In the genomic region with DNA sequence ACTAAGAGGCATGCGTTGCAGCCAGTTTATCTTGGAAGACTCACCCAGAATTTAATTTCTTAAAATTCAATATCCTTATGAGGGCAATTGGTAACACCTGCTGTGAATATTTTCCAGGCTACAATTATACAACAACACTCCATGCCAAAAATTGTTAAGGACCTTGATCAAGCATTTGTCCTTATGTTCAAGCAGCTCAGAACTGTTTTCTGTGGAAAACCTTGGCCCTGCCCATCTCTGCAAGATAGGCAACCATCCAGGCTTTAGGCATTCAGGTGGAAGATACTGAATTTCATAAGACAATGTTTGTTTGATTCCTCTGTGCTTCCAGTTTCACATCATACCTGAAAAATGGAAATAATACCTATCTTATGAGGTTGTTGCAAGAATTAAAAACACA, we compare ENCODE assay signal across 20 cellular contexts.
DNase-seq lines count a peak whose midpoint lies in the region; ATAC-seq and TF ChIP-seq lines count a peak whose summit lies in the region.
"Had no signal": no experiment of that assay in that cellular context is flagged by ENCODE, and none has a peak within 500 bp of the region (broad histone marks: within the 10 kb centered on the region; RNA-seq: fewer than 3 reads in every experiment).

No MANE protein-coding gene starts in this region.

- intact Hi-C loops in Calu3 (cut with micrococcal nuclease; ENCODE audit: unreplicated experiment), result no loop called here

- in situ Hi-C loops in G401 (cut with HindIII; ENCODE audit: low sequenced_read_pairs), result no loop called here

- no TSS peak for BruUV-seq in Calu3 (replicated peaks; lab: Mats Ljungman, UMichigan)

- no peaks in the 10 kb centered on the region for H3K27me3 Mint-ChIP-seq in Calu3 (ENCODE audit: unreplicated experiment)
- H3K27me3 Mint-ChIP-seq in stimulated activated naive CD8-positive, alpha-beta T cell treated with anti-CD3 and anti-CD28 coated beads, Interleukin-15, amount 100 ng/mL, for 72 hours, result no peaks in the 10 kb centered on the region
- H3K27me3 Mint-ChIP-seq: B cell; CD4-positive, alpha-beta T cell had no signal

- no peak overlapping the region for H3K4me3 Mint-ChIP-seq in Calu3 (ENCODE audit: low read depth, unreplicated experiment)
- H3K4me3 Mint-ChIP-seq in stimulated activated naive CD8-positive, alpha-beta T cell treated with anti-CD3 and anti-CD28 coated beads, Interleukin-15, amount 100 ng/mL, for 72 hours, result no peak overlapping the region
- H3K4me3 Mint-ChIP-seq: B cell; CD4-positive, alpha-beta T cell; CD8-positive, alpha-beta T cell had no signal

- DNase-seq in DMS 273 (lab: John Stamatoyannopoulos, UW; ENCODE audit: unreplicated experiment) (peak; percentile 34), DMS 273 treated with DMSO at 0.1 percent for 48 hours (lab: John Stamatoyannopoulos, UW) (no peak), NCI-H524 (lab: John Stamatoyannopoulos, UW) (peak; percentile 1 to 49), NCI-H524 treated with DMSO at 0.1 percent for 48 hours (lab: John Stamatoyannopoulos, UW) (no peak), G401 (ENCODE audit: low spot score) (peak; percentile 79), cerebellar cortex (ENCODE audit: low spot score) (peak; percentile 77), Calu3 (no peak)
- DNase-seq in stimulated activated naive CD8-positive, alpha-beta T cell treated with anti-CD3 and anti-CD28 coated beads, Interleukin-15, amount 100 ng/mL, for 72 hours, result no peak
- DNase-seq: AML-193; Caco-2; CD4-positive, alpha-beta T cell; CD8-positive, alpha-beta T cell; DMS153; DMS53; DMS79; DND-41; EL; GF-D8 had no signal

- no peaks in the 10 kb centered on the region for H3K4me1 Mint-ChIP-seq in Calu3 (ENCODE audit: low read depth, unreplicated experiment)
- H3K4me1 Mint-ChIP-seq in stimulated activated naive CD8-positive, alpha-beta T cell treated with anti-CD3 and anti-CD28 coated beads, Interleukin-15, amount 100 ng/mL, for 72 hours, result no peaks in the 10 kb centered on the region
- H3K4me1 Mint-ChIP-seq: B cell had no signal

- no peaks in the 10 kb centered on the region for H3K9me3 Mint-ChIP-seq in Calu3 (ENCODE audit: low read depth, unreplicated experiment)
- peaks cover 0 to 7% of the 10 kb centered on the region in 2 donors for H3K9me3 Mint-ChIP-seq in stimulated activated naive CD8-positive, alpha-beta T cell treated with anti-CD3 and anti-CD28 coated beads, Interleukin-15, amount 100 ng/mL, for 72 hours
- H3K9me3 Mint-ChIP-seq: CD8-positive, alpha-beta T cell had no signal

- no peak overlapping the region for H3K27ac Mint-ChIP-seq in Calu3 (ENCODE audit: unreplicated experiment)
- no peak overlapping the region for H3K27ac Mint-ChIP-seq in stimulated activated naive CD8-positive, alpha-beta T cell treated with anti-CD3 and anti-CD28 coated beads, Interleukin-15, amount 100 ng/mL, for 72 hours
- H3K27ac Mint-ChIP-seq: B cell; CD4-positive, alpha-beta T cell; CD8-positive, alpha-beta T cell had no signal

- no peaks in the 10 kb centered on the region for H3K36me3 Mint-ChIP-seq in Calu3 (ENCODE audit: insufficient read depth, unreplicated experiment)
- H3K36me3 Mint-ChIP-seq: CD8-positive, alpha-beta T cell had no signal

- ATAC-seq in stimulated activated naive CD8-positive, alpha-beta T cell treated with anti-CD3 and anti-CD28 coated beads, Interleukin-15, amount 100 ng/mL, for 72 hours, result no peak
- ATAC-seq: A549; CD8-positive, alpha-beta T cell had no signal

- CTCF ChIA-PET in Calu3 (lab: Charles Lee), result no interaction called here

- TF ChIP-seq CTCF in Calu3 (IDR thresholded peaks at IDR 0.05; ENCODE audit: unreplicated experiment), result no peak

Comparison
In these comparisons a context has a peak if more than half of its experiments do, and no peak if none do; other contexts are left out.
1. DNase-seq: peak in DMS 273 (single experiment), NCI-H524 (2 of 2), G401 (single experiment) and cerebellar cortex (single experiment); none in DMS 273 treated with DMSO at 0.1 percent for 48 hours (single experiment), NCI-H524 treated with DMSO at 0.1 percent for 48 hours (single experiment), Calu3 (single experiment) and stimulated activated naive CD8-positive, alpha-beta T cell treated with anti-CD3 and anti-CD28 coated beads, Interleukin-15, amount 100 ng/mL, for 72 hours (0 of 2).